In genomic region chr14:64112859-64113258, GRCh38 we compare ENCODE assay signal across 14 cellular contexts.
DNase-seq lines count a peak whose midpoint lies in the region; ATAC-seq and TF ChIP-seq lines count a peak whose summit lies in the region.
"Had no signal": no experiment of that assay in that cellular context is flagged by ENCODE, and none has a peak within 500 bp of the region (broad histone marks: within the 10 kb centered on the region; RNA-seq: fewer than 3 reads in every experiment).

No MANE protein-coding gene starts in this region.

- H3K4me1 ChIP-seq in breast epithelium, result no peaks in the 10 kb centered on the region
- H3K4me1 ChIP-seq in right lobe of liver, result peaks cover 0 to 50% (median 10%) of the 10 kb centered on the region in 4 donors
- peaks cover 0 to 78% (median 25%) of the 10 kb centered on the region in 4 donors for H3K4me1 ChIP-seq in tibial artery
- peaks cover 53% of the 10 kb centered on the region for H3K4me1 ChIP-seq in Karpas-422 (ENCODE audit: low read length)
- H3K4me1 ChIP-seq: A549, spleen had no signal

- DNase-seq in NCI-H146 treated with DMSO at 0.1 percent for 48 hours (lab: John Stamatoyannopoulos, UW; ENCODE audit: unreplicated experiment), result peak; percentile 1
- no peak for DNase-seq in NCI-H146 (lab: John Stamatoyannopoulos, UW)
- DNase-seq in breast epithelium (ENCODE audit: low spot score in 2 of 2), result peak; percentile 23 to 57
- peak; percentile 68 to 86 (median 84) for DNase-seq in right lobe of liver
- no peak for DNase-seq in tibial artery
- DNase-seq in Karpas-422, result no peak
- no peak for DNase-seq in NCI-H187 (lab: John Stamatoyannopoulos, UW)
- DNase-seq: activated CD4-positive, alpha-beta T cell treated with anti-CD3 and anti-CD28 coated beads, Interleukin-2, amount 10 ng/mL, durations not matched to agents 24 days and 14 days; activated effector memory CD4-positive, alpha-beta T cell treated with anti-CD3 and anti-CD28 coated beads, Interleukin-2, amount 50 U/mL, for 16 hours; hippocampal formation; NCI-H446; spleen had no signal

- H3K36me3 ChIP-seq in breast epithelium (no peaks in the 10 kb centered on the region), right lobe of liver (no peaks in the 10 kb centered on the region), tibial artery (peaks cover 0 to 51% (median 5%) of the 10 kb centered on the region in 3 donors), Karpas-422 (ENCODE audit: insufficient read depth, low read length) (no peaks in the 10 kb centered on the region)

- H3K79me2 ChIP-seq in Karpas-422 (ENCODE audit: low read length), result no peaks in the 10 kb centered on the region

- H3K4me2 ChIP-seq in Karpas-422 (ENCODE audit: low read depth, low read length, poor library complexity, severe bottlenecking), result no peak overlapping the region
- H3K4me2 ChIP-seq: A549 had no signal

- no peak overlapping the region for H2AFZ ChIP-seq in Karpas-422 (ENCODE audit: low read length)

- 46% methylated on average over 10 of the region's 10 CpGs for WGBS in right lobe of liver (ENCODE audit: insufficient coverage, low coverage, low lambda C conversion rate, missing lambda C conversion rate)

- H3K27me3 ChIP-seq in breast epithelium (no peaks in the 10 kb centered on the region), right lobe of liver (no peaks in the 10 kb centered on the region), tibial artery (no peaks in the 10 kb centered on the region), Karpas-422 (ENCODE audit: low read length) (no peaks in the 10 kb centered on the region)
- H3K27me3 ChIP-seq: spleen had no signal

- no peak for TF ChIP-seq CTCF in breast epithelium (IDR thresholded peaks at IDR 0.05)
- TF ChIP-seq CTCF in right lobe of liver (IDR thresholded peaks at IDR 0.05), result no peak
- TF ChIP-seq CTCF in tibial artery (IDR thresholded peaks at IDR 0.05), result no peak

- intact Hi-C loops in breast epithelium (cut with DNase I; ENCODE audit: low total_unique reads), result no loop called here
- intact Hi-C loops in right lobe of liver (cut with DNase I), result no loop called here
- intact Hi-C loops in tibial artery (cut with DNase I; ENCODE audit: low total_unique reads), result no loop called here

- H4K20me1 ChIP-seq in Karpas-422 (ENCODE audit: insufficient read depth, low read depth, low read length), result no peaks in the 10 kb centered on the region

- ATAC-seq in right lobe of liver (peak; percentile 73 to 90 (median 84)), GM21360 (IDR thresholded peaks at IDR 0.05; ENCODE audit: unreplicated experiment) (no peak)
- ATAC-seq: A549 had no signal

- H3K27ac ChIP-seq in breast epithelium (no peak overlapping the region), right lobe of liver (peak overlapping the region; percentile 85 to 93 (median 86)), tibial artery (peak overlapping the region; percentile 71 to 77), Karpas-422 (ENCODE audit: low read length) (no peak overlapping the region; the same call in 1 of the 2 replicates)
- H3K27ac ChIP-seq: A549, spleen had no signal

- no peak overlapping the region for H3K9ac ChIP-seq in Karpas-422 (ENCODE audit: low read length)

- H3K4me3 ChIP-seq in breast epithelium (no peak overlapping the region), right lobe of liver (peak overlapping the region; percentile 34 to 54 (median 51)), tibial artery (no peak overlapping the region), Karpas-422 (ENCODE audit: low read length) (no peak overlapping the region)
- H3K4me3 ChIP-seq: A549, spleen had no signal

- H3K9me3 ChIP-seq in breast epithelium (no peaks in the 10 kb centered on the region), right lobe of liver (no peaks in the 10 kb centered on the region), tibial artery (no peaks in the 10 kb centered on the region), Karpas-422 (ENCODE audit: low read length) (no peaks in the 10 kb centered on the region)
- H3K9me3 ChIP-seq: A549, spleen had no signal

- TF ChIP-seq POLR2A in breast epithelium (IDR thresholded peaks at IDR 0.05) (no peak), right lobe of liver (IDR thresholded peaks at IDR 0.05) (peak; percentile 57)

- no peaks in the 10 kb centered on the region for H3K9me2 ChIP-seq in Karpas-422 (replicated peaks; ENCODE audit: insufficient read depth, low read length)

Comparison
In these comparisons a context has a peak if more than half of its experiments do, and no peak if none do; other contexts are left out.
1. DNase-seq: peak in NCI-H146 treated with DMSO at 0.1 percent for 48 hours (single experiment), breast epithelium (2 of 2) and right lobe of liver (3 of 3); none in NCI-H146 (single experiment), tibial artery (0 of 2), Karpas-422 (single experiment) and NCI-H187 (0 of 2).
2. H3K27ac ChIP-seq: peak in right lobe of liver (3 of 3) and tibial artery (2 of 2); none in breast epithelium (0 of 2) and Karpas-422 (single experiment).
3. H3K4me3 ChIP-seq: peak in right lobe of liver (3 of 3); none in breast epithelium (0 of 3), tibial artery (0 of 2) and Karpas-422 (single experiment).